18 cellular contexts compared by ENCODE assay signal in genomic region chr3:140187648-140188221, GRCh38.
"Had no signal": no experiment of that assay in that cellular context is flagged by ENCODE, and none has a peak within 500 bp of the region (broad histone marks: within the 10 kb centered on the region; RNA-seq: fewer than 3 reads in every experiment).

No MANE protein-coding gene starts in this region.

- H3K36me3 ChIP-seq: pancreas had no signal

- H3K36me3 Mint-ChIP-seq: activated naive CD4-positive, alpha-beta T cell treated with anti-CD3 and anti-CD28 coated beads, Interleukin-2, amount 50 U/mL, for 72 hours; memory B cell; naive thymus-derived CD4-positive, alpha-beta T cell; stimulated activated naive B cell treated with anti-CD40 and anti-IgM and Interleukin-4, amounts not matched to agents 10 μg/mL and 1 μg/mL and 100 μg/mL, for 72 hours; T-cell had no signal

- H3K4me3 Mint-ChIP-seq: activated T-helper 17 cell treated with anti-CD3 and anti-CD28 coated beads, Interleukin-2, amount 50 U/mL, for 72 hours; memory B cell; naive thymus-derived CD4-positive, alpha-beta T cell; stimulated activated naive B cell treated with anti-CD40 and anti-IgM and Interleukin-4, amounts not matched to agents 10 μg/mL and 1 μg/mL and 100 μg/mL, for 72 hours; T-cell had no signal

- DNase-seq: activated CD4-positive, alpha-beta T cell treated with anti-CD3 and anti-CD28 coated beads, Interleukin-2, amount 50 U/mL, for 4 hours; activated CD4-positive, CD25-positive, alpha-beta regulatory T cell treated with anti-CD3 and anti-CD28 coated beads, Interleukin-2, amount 50 U/mL, for 72 hours; caudate nucleus; mucosa of descending colon; naive thymus-derived CD4-positive, alpha-beta T cell; stimulated activated CD4-positive, alpha-beta T cell treated with anti-CD3 and anti-CD28 coated beads, Interleukin-15, amount 100 ng/mL, for 24 hours; stimulated activated CD4-positive, alpha-beta T cell treated with anti-CD3 and anti-CD28 coated beads, Interleukin-4, amount 100 ng/mL, for 1 hour; stimulated activated naive B cell treated with anti-CD40 and anti-IgM and Interleukin-4, amounts not matched to agents 10 μg/mL and 1 μg/mL and 100 μg/mL, for 72 hours; T-cell; T1000; trophoblast cell had no signal

- H3K4me3 ChIP-seq: coronary artery, mucosa of descending colon, pancreas, skin epidermis had no signal

- H3K9me3 ChIP-seq: mucosa of descending colon, pancreas had no signal

- ATAC-seq: activated naive CD4-positive, alpha-beta T cell treated with anti-CD3 and anti-CD28 coated beads, Interleukin-2, amount 50 U/mL, for 72 hours; activated T-helper 17 cell treated with anti-CD3 and anti-CD28 coated beads, Interleukin-2, amount 50 U/mL, for 72 hours; esophagus mucosa; mucosa of descending colon; naive thymus-derived CD4-positive, alpha-beta T cell; stimulated activated naive B cell treated with anti-CD40 and anti-IgM and Interleukin-4, amounts not matched to agents 10 μg/mL and 1 μg/mL and 100 μg/mL, for 72 hours; T-cell had no signal

- H3K4me1 Mint-ChIP-seq: activated T-helper 17 cell treated with anti-CD3 and anti-CD28 coated beads, Interleukin-2, amount 50 U/mL, for 72 hours; memory B cell; naive thymus-derived CD4-positive, alpha-beta T cell; stimulated activated naive B cell treated with anti-CD40 and anti-IgM and Interleukin-4, amounts not matched to agents 10 μg/mL and 1 μg/mL and 100 μg/mL, for 72 hours; T-cell had no signal

- H3K27me3 ChIP-seq: pancreas had no signal

- H3K27ac Mint-ChIP-seq: activated naive CD4-positive, alpha-beta T cell treated with anti-CD3 and anti-CD28 coated beads, Interleukin-2, amount 50 U/mL, for 72 hours; activated T-helper 17 cell treated with anti-CD3 and anti-CD28 coated beads, Interleukin-2, amount 50 U/mL, for 72 hours; memory B cell; naive thymus-derived CD4-positive, alpha-beta T cell; stimulated activated naive B cell treated with anti-CD40 and anti-IgM and Interleukin-4, amounts not matched to agents 10 μg/mL and 1 μg/mL and 100 μg/mL, for 72 hours; T-cell had no signal

- H3K27ac ChIP-seq: skin epidermis had no signal
